10 cellular contexts compared by ENCODE assay signal in the genomic region with DNA sequence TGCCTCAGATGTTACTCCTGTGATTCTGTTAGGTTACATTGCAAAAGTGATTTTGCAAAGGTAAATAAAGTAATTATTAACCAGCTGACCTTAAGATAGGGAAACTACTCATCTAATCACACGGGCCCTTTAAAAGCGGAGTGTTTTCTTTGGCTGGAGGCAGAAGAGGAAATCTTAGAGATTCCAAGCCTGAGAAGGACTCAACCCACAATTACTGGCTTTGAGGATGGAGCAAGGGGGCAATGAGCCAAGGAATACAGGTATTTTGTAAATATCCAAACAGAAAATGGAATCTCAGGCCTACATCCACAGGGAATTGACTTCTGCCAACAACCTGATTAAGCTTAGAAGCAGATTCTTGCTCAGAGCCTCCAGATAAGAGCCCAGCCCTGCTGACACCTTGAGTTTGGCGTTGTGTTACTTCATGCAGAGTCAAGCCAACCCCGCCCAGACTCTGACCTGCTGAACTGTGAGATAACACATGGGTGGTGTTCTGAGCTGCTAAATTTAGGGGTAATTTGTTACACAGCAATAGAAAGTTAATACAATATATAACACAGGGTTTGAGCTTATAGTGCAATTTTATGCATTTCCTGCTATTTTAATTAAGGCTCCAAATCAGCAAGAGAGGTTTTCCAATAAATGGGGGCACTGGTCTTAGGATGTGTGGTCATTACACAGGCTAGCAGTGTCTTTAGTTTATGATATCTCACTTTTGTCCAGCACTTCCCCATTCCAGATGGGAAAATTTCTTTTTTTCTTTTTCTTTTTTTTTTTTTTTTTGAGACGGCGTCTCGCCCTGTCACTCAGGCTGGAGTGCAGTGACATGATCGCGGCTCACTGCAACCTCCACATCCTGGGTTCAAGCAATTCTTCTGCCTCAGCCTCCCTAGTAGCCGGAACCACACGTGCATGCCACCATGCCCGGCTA. TPM values are rescaled to one million over a fixed set of nuclear protein-coding genes. Genes with fewer than 3 reads are reported as not detected.
DNase-seq lines count a peak whose midpoint lies in the region; ATAC-seq, FAIRE-seq and TF ChIP-seq lines count a peak whose summit lies in the region.
"Had no signal": no experiment of that assay in that cellular context is flagged by ENCODE, and none has a peak within 500 bp of the region (broad histone marks: within the 10 kb centered on the region; RNA-seq: fewer than 3 reads in every experiment).

No MANE protein-coding gene starts in this region.

- peaks cover 0 to 5% of the 10 kb centered on the region in 2 donors for H3K4me1 ChIP-seq in kidney (ENCODE audit: control insufficient read depth in 1 of 2, insufficient read depth in 1 of 2, low read depth in 1 of 2, low read length in 2 of 2)

- no peak for DNase-seq in Right ventricle myocardium inferior (ENCODE audit: missing footprints)
- DNase-seq in cardiac septum (ENCODE audit: low spot score), result no peak
- peak; percentile 59 to 62 for DNase-seq in cardiac fibroblast (ENCODE audit: low read depth in 2 of 2)
- DNase-seq in left lobe of liver (ENCODE audit: low spot score), result peak; percentile 58
- no peak for DNase-seq in RKO (ENCODE audit: low spot score)
- no peak for DNase-seq in NCI-H510A (lab: John Stamatoyannopoulos, UW)
- no peak for DNase-seq in SIG-M5 treated with dmso at 0.1 percent for 504 hours (lab: John Stamatoyannopoulos, UW; ENCODE audit: unreplicated experiment)
- DNase-seq in kidney, result no peak
- DNase-seq: NCI-H748 treated with DMSO at 0.1 percent for 48 hours had no signal

- no peaks in the 10 kb centered on the region for H3K36me3 ChIP-seq in kidney (ENCODE audit: control insufficient read depth in 1 of 2, insufficient read depth in 2 of 2, low read length in 2 of 2)

- FAIRE-seq in kidney (lab: Jason Lieb, UNC), result no peak

- H3K4me3 ChIP-seq in cardiac fibroblast (replicated peaks in 1 of 2; ENCODE audit: low read depth in 2 of 2, low read length in 2 of 2) (no peak overlapping the region), kidney (ENCODE audit: low read length in 2 of 2) (no peak overlapping the region)
- H3K4me3 ChIP-seq: skin epidermis had no signal

- no peaks in the 10 kb centered on the region for H3K9me3 ChIP-seq in kidney (ENCODE audit: control insufficient read depth in 1 of 2, low read length in 2 of 2)

- ATAC-seq in Right ventricle myocardium inferior (peak; percentile 84), left lobe of liver (peak; percentile 73)

- H3K9ac ChIP-seq in kidney (ENCODE audit: low read length in 2 of 2), result no peak overlapping the region

- no peak overlapping the region for H3K27ac ChIP-seq in kidney (ENCODE audit: low read depth in 2 of 2, low read length in 2 of 2)

- TF ChIP-seq CTCF in cardiac fibroblast (IDR thresholded peaks at IDR 0.05; ENCODE audit: low read depth, low read length) (no peak), kidney (IDR thresholded peaks at IDR 0.05; ENCODE audit: borderline replicate concordance, extremely low read depth, insufficient read depth) (no peak)

- intact Hi-C loops in Right ventricle myocardium inferior (cut with DNase I) (no loop called here), cardiac septum (cut with DNase I) (no loop called here), kidney (cut with DNase I) (no loop called here)

RNA-seq across cellular contexts. Expression of a gene that starts 19.5 kb away (rescaled TPM):
- total RNA-seq in Right ventricle myocardium inferior (14.8 TPM), cardiac septum (16.0 TPM), left lobe of liver (29.7 TPM), kidney (196 TPM)
- polyA plus RNA-seq in kidney (ENCODE audit: insufficient read depth, low read depth, low replicate concordance), result 6.7 TPM

Comparison
In these comparisons a context has a peak if more than half of its experiments do, and no peak if none do; other contexts are left out.
1. DNase-seq: peak in cardiac fibroblast (2 of 2) and left lobe of liver (single experiment); none in Right ventricle myocardium inferior (single experiment), cardiac septum (single experiment), RKO (single experiment), NCI-H510A (single experiment), SIG-M5 treated with dmso at 0.1 percent for 504 hours (single experiment) and kidney (single experiment).